Comparison of ENCODE assay signal across 8 cellular contexts in genomic region chr4:5192678-5193077, GRCh38.
"Had no signal": no experiment of that assay in that cellular context is flagged by ENCODE, and none has a peak within 500 bp of the region (broad histone marks: within the 10 kb centered on the region; RNA-seq: fewer than 3 reads in every experiment).

No MANE protein-coding gene starts in this region.

- H3K27ac ChIP-seq: GM23248 had no signal

- H3K4me3 Mint-ChIP-seq: GM23338, HFFc6 had no signal

- H3K4me2 ChIP-seq: GM23338 had no signal

- H3K4me3 ChIP-seq: GM23248, GM23338, HAP-1 had no signal

- H3K9me3 ChIP-seq: HAP-1 had no signal

- H2AFZ ChIP-seq: GM23248, GM23338 had no signal

- DNase-seq: GM23248, GOT3, H7, HCEC 1CT, HFFc6 had no signal

- H3K4me1 ChIP-seq: HAP-1 had no signal

- H3K9ac ChIP-seq: GM23248 had no signal

- H3K9me3 Mint-ChIP-seq: GM23338 had no signal

- H3K36me3 ChIP-seq: HAP-1 had no signal

- ATAC-seq: GM23338, HCT116 had no signal

- H3K27ac Mint-ChIP-seq: GM23338, HFFc6 had no signal
